16 cellular contexts compared by ENCODE assay signal in genomic region chr15:77983708-77984445, GRCh38.
DNase-seq lines count a peak whose midpoint lies in the region; ATAC-seq and TF ChIP-seq lines count a peak whose summit lies in the region.
"Had no signal": no experiment of that assay in that cellular context is flagged by ENCODE, and none has a peak within 500 bp of the region (broad histone marks: within the 10 kb centered on the region; RNA-seq: fewer than 3 reads in every experiment).

No MANE protein-coding gene starts in this region.

- 52 to 61% methylated on average over 8 to 15 of the region's 15 CpGs for WGBS in testis, 2 donors

- POLR2A ChIA-PET in Panc1 (lab: Charles Lee): no interaction called here

- TF ChIP-seq POLR2A in testis (IDR thresholded peaks at IDR 0.05): no peak

- 0 out of 2 replicates have a peak overlapping the region, but pooled peaks have one; percentile 12 for H3K27ac ChIP-seq in Panc1 (ENCODE audit: low read length)
- no peak overlapping the region for H3K27ac ChIP-seq in testis
- H3K27ac ChIP-seq: ascending aorta, pancreas had no signal

- no peak overlapping the region for H3K4me3 ChIP-seq in Panc1 (ENCODE audit: low read depth in 2 of 2, low read length in 2 of 2)
- H3K4me3 ChIP-seq in fibroblast of pulmonary artery (replicated peaks; ENCODE audit: low read depth, low read length): no peak overlapping the region
- no peak overlapping the region for H3K4me3 ChIP-seq in testis
- H3K4me3 ChIP-seq: ascending aorta, pancreas had no signal

- no peaks in the 10 kb centered on the region for H3K9me3 Mint-ChIP-seq in activated naive CD4-positive, alpha-beta T cell treated with anti-CD3 and anti-CD28 coated beads, Interleukin-2, amount 10 ng/mL, durations not matched to agents 7 days and 5 days
- H3K9me3 Mint-ChIP-seq: IgD-negative memory B cell; stimulated activated naive B cell treated with anti-CD40 and anti-IgM and Interleukin-4, amounts not matched to agents 10 μg/mL and 1 μg/mL and 100 μg/mL, for 72 hours had no signal

- H3K4me1 ChIP-seq in Panc1 (ENCODE audit: control insufficient read depth, insufficient read depth, low read length) (0 out of 2 replicates have a peak, but pooled peaks cover 3% of the 10 kb centered on the region), testis (peaks cover 7% of the 10 kb centered on the region)
- H3K4me1 ChIP-seq: pancreas had no signal

- intact Hi-C loops in Panc1 (cut with micrococcal nuclease; ENCODE audit: unreplicated experiment): no loop called here
- intact Hi-C loops in testis (cut with DNase I; ENCODE audit: low total_unique reads): no loop called here

- TF ChIP-seq CTCF in Panc1 (IDR thresholded peaks at IDR 0.05): no peak
- TF ChIP-seq CTCF in fibroblast of pulmonary artery (IDR thresholded peaks at IDR 0.05; ENCODE audit: low read length, missing control alignments): peak; percentile 5
- no peak for TF ChIP-seq CTCF in testis (IDR thresholded peaks at IDR 0.05)

- ATAC-seq in Panc1: no peak
- ATAC-seq: pancreas; stimulated activated naive B cell treated with anti-CD40 and anti-IgM and Interleukin-4, amounts not matched to agents 10 μg/mL and 1 μg/mL and 100 μg/mL, for 72 hours had no signal

- H3K4me3 Mint-ChIP-seq in activated naive CD4-positive, alpha-beta T cell treated with anti-CD3 and anti-CD28 coated beads, Interleukin-2, amount 10 ng/mL, durations not matched to agents 7 days and 5 days: no peak overlapping the region
- H3K4me3 Mint-ChIP-seq: IgD-negative memory B cell; stimulated activated naive B cell treated with anti-CD40 and anti-IgM and Interleukin-4, amounts not matched to agents 10 μg/mL and 1 μg/mL and 100 μg/mL, for 72 hours had no signal

- no peaks in the 10 kb centered on the region for H3K36me3 Mint-ChIP-seq in activated naive CD4-positive, alpha-beta T cell treated with anti-CD3 and anti-CD28 coated beads, Interleukin-2, amount 10 ng/mL, durations not matched to agents 7 days and 5 days
- H3K36me3 Mint-ChIP-seq: IgD-negative memory B cell; stimulated activated naive B cell treated with anti-CD40 and anti-IgM and Interleukin-4, amounts not matched to agents 10 μg/mL and 1 μg/mL and 100 μg/mL, for 72 hours had no signal

- no peaks in the 10 kb centered on the region for H3K27me3 ChIP-seq in Panc1 (ENCODE audit: control insufficient read depth, insufficient read depth, low read length)
- no peaks in the 10 kb centered on the region for H3K27me3 ChIP-seq in testis
- H3K27me3 ChIP-seq: ascending aorta, pancreas had no signal

- H3K36me3 ChIP-seq in Panc1 (ENCODE audit: control insufficient read depth, insufficient read depth, low read length) (no peaks in the 10 kb centered on the region), testis (ENCODE audit: low read depth, missing control alignments) (no peaks in the 10 kb centered on the region)
- H3K36me3 ChIP-seq: ascending aorta, pancreas had no signal

- H3K9me3 ChIP-seq in Panc1 (ENCODE audit: control insufficient read depth, insufficient read depth, low read depth, low read length) (no peaks in the 10 kb centered on the region), testis (no peaks in the 10 kb centered on the region)
- H3K9me3 ChIP-seq: ascending aorta, pancreas had no signal

- peaks cover 30% of the 10 kb centered on the region for H3K27me3 Mint-ChIP-seq in activated naive CD4-positive, alpha-beta T cell treated with anti-CD3 and anti-CD28 coated beads, Interleukin-2, amount 10 ng/mL, durations not matched to agents 7 days and 5 days

- CTCF ChIA-PET in activated naive CD4-positive, alpha-beta T cell treated with anti-CD3 and anti-CD28 coated beads, Interleukin-2, amount 10 ng/mL, durations not matched to agents 7 days and 5 days (lab: Charles Lee): no interaction called here
- CTCF ChIA-PET in Panc1 (lab: Charles Lee): no interaction called here

- no peak overlapping the region for H3K27ac Mint-ChIP-seq in activated naive CD4-positive, alpha-beta T cell treated with anti-CD3 and anti-CD28 coated beads, Interleukin-2, amount 10 ng/mL, durations not matched to agents 7 days and 5 days
- H3K27ac Mint-ChIP-seq: IgD-negative memory B cell; stimulated activated naive B cell treated with anti-CD40 and anti-IgM and Interleukin-4, amounts not matched to agents 10 μg/mL and 1 μg/mL and 100 μg/mL, for 72 hours had no signal

- in situ Hi-C loops in Panc1 (cut with HindIII; ENCODE audit: low pct_unique_long_range_greater_than_20kb, low sequenced_read_pairs): no loop called here

- H3K4me1 Mint-ChIP-seq in activated naive CD4-positive, alpha-beta T cell treated with anti-CD3 and anti-CD28 coated beads, Interleukin-2, amount 10 ng/mL, durations not matched to agents 7 days and 5 days: peaks cover under 1% of the 10 kb centered on the region

- DNase-seq in activated naive CD4-positive, alpha-beta T cell treated with anti-CD3 and anti-CD28 coated beads, Interleukin-2, amount 10 ng/mL, durations not matched to agents 7 days and 5 days: peak; percentile 29
- no peak for DNase-seq in activated naive CD4-positive, alpha-beta T cell treated with Interleukin-2 at 50 U/mL for 16 hours
- DNase-seq in Panc1 (ENCODE audit: low read depth, low spot score): no peak
- no peak for DNase-seq in fibroblast of pulmonary artery (ENCODE audit: low read depth)
- peak; percentile 13 for DNase-seq in testis
- no peak for DNase-seq in glomerular visceral epithelial cell (ENCODE audit: extremely low spot score)
- DNase-seq in stimulated activated CD4-positive, alpha-beta T cell treated with anti-CD3 and anti-CD28 coated beads, Interleukin-2, amount 100 ng/mL, for 48 hours: no peak
- DNase-seq in HT-29 (ENCODE audit: low spot score): no peak
- DNase-seq: hippocampal formation; NCI-H1930; NCI-H748 treated with DMSO at 0.1 percent for 48 hours; stimulated activated CD4-positive, alpha-beta T cell treated with anti-CD3 and anti-CD28 coated beads, Interleukin-1b, Interleukin-23, amount 100 ng/mL, for 48 hours; stimulated activated naive B cell treated with anti-CD40 and anti-IgM and Interleukin-4, amounts not matched to agents 10 μg/mL and 1 μg/mL and 100 μg/mL, for 72 hours had no signal

- BruUV-seq in Panc1 (replicated peaks; lab: Mats Ljungman, UMichigan): no TSS peak

Comparison
In these comparisons a context has a peak if more than half of its experiments do, and no peak if none do; other contexts are left out.
1. DNase-seq: peak in activated naive CD4-positive, alpha-beta T cell treated with anti-CD3 and anti-CD28 coated beads, Interleukin-2, amount 10 ng/mL, durations not matched to agents 7 days and 5 days (single experiment) and testis (single experiment); none in activated naive CD4-positive, alpha-beta T cell treated with Interleukin-2 at 50 U/mL for 16 hours (single experiment), Panc1 (single experiment), fibroblast of pulmonary artery (single experiment), glomerular visceral epithelial cell (single experiment), stimulated activated CD4-positive, alpha-beta T cell treated with anti-CD3 and anti-CD28 coated beads, Interleukin-2, amount 100 ng/mL, for 48 hours (0 of 2) and HT-29 (single experiment).